9 cellular contexts compared by ENCODE assay signal in genomic region chr4:167233523-167234387, GRCh38. TPM values are rescaled to one million over a fixed set of nuclear protein-coding genes. Genes with fewer than 3 reads are reported as not detected.
DNase-seq lines count a peak whose midpoint lies in the region; ATAC-seq and TF ChIP-seq lines count a peak whose summit lies in the region.
"Had no signal": no experiment of that assay in that cellular context is flagged by ENCODE, and none has a peak within 500 bp of the region (broad histone marks: within the 10 kb centered on the region; RNA-seq: fewer than 3 reads in every experiment).

No MANE protein-coding gene starts in this region.

- peak; percentile 16 for DNase-seq in Calu3
- peak; percentile 51 for DNase-seq in SK-N-SH
- no peak for DNase-seq in foreskin keratinocyte
- peak; percentile 81 for DNase-seq in osteoblast (ENCODE audit: insufficient read length, low spot score, missing footprints)
- DNase-seq in dermis blood vessel endothelial cell = no peak
- DNase-seq in OCI-M2 (lab: John Stamatoyannopoulos, UW; ENCODE audit: unreplicated experiment) = no peak

- H2AFZ ChIP-seq in SK-N-SH (ENCODE audit: low read depth) (peak overlapping the region; percentile 74), osteoblast (ENCODE audit: low read length) (peak overlapping the region; percentile 76)

- WGBS in SK-N-SH (ENCODE audit: low lambda C conversion rate) = 5% methylated on average over 32 of the region's 47 CpGs

- H3K9me2 ChIP-seq in SK-N-SH = no peaks in the 10 kb centered on the region

- H3K4me3 Mint-ChIP-seq in Calu3 (ENCODE audit: low read depth, unreplicated experiment) = peak overlapping the region; percentile 93

- H3K9me3 Mint-ChIP-seq in Calu3 (ENCODE audit: low read depth, unreplicated experiment) = no peaks in the 10 kb centered on the region

- H3K9ac ChIP-seq in SK-N-SH = no peak overlapping the region

- BruUV-seq in Calu3 (replicated peaks; lab: Mats Ljungman, UMichigan) = no TSS peak

- H3K36me3 ChIP-seq in HEK293 (ENCODE audit: control insufficient read depth in 2 of 2, insufficient read depth in 1 of 2, low read length in 2 of 2) = no peaks in the 10 kb centered on the region
- no peaks in the 10 kb centered on the region for H3K36me3 ChIP-seq in SK-N-SH (replicated peaks in 1 of 2; ENCODE audit: control insufficient read depth in 1 of 2, insufficient read depth in 2 of 2, low read length in 1 of 2)
- H3K36me3 ChIP-seq in osteoblast (ENCODE audit: insufficient read depth, low read length) = no peaks in the 10 kb centered on the region

- POLR2A ChIA-PET in HEK293 (lab: Yijun Ruan, JAX) = no interaction called here
- POLR2A ChIA-PET in SK-N-SH (lab: Yijun Ruan, JAX) = no interaction called here

- TF ChIP-seq CTCF in Calu3 (IDR thresholded peaks at IDR 0.05; ENCODE audit: unreplicated experiment) = no peak
- no peak for TF ChIP-seq CTCF in HEK293 (tag by site-specific recombination; IDR thresholded peaks at IDR 0.05)
- no peak for TF ChIP-seq CTCF in SK-N-SH (IDR thresholded peaks at IDR 0.05)
- TF ChIP-seq CTCF in foreskin keratinocyte (conservative IDR thresholded peaks at IDR 0.05) = peak; percentile 27
- TF ChIP-seq CTCF in osteoblast (IDR thresholded peaks at IDR 0.05; ENCODE audit: extremely low read depth, low read depth, low read length) = no peak

- no peaks in the 10 kb centered on the region for H3K4me1 Mint-ChIP-seq in Calu3 (ENCODE audit: low read depth, unreplicated experiment)

- H4K20me1 ChIP-seq in SK-N-SH (ENCODE audit: insufficient read depth) (no peaks in the 10 kb centered on the region), osteoblast (ENCODE audit: insufficient read depth, low read length) (no peaks in the 10 kb centered on the region)

- intact Hi-C loops in Calu3 (cut with micrococcal nuclease; ENCODE audit: unreplicated experiment) = loop anchor here (5.0 kb wide), 1 partner anchor 211 kb away; no protein-coding TSS in a partner anchor

- H3K27ac Mint-ChIP-seq in Calu3 (ENCODE audit: unreplicated experiment) = no peak overlapping the region

- no peak for TF ChIP-seq RAD21 in SK-N-SH (IDR thresholded peaks at IDR 0.05; ENCODE audit: low read length)

- H3F3A ChIP-seq in SK-N-SH (replicated peaks; ENCODE audit: insufficient read depth) = no peaks in the 10 kb centered on the region

- no peaks in the 10 kb centered on the region for H3K79me2 ChIP-seq in SK-N-SH (ENCODE audit: insufficient read depth)
- no peaks in the 10 kb centered on the region for H3K79me2 ChIP-seq in osteoblast (ENCODE audit: insufficient read depth, low read length)

- H3K4me3 ChIP-seq in HEK293 (ENCODE audit: low read depth, low read length) (peak overlapping the region; percentile 59), SK-N-SH (ENCODE audit: low read depth in 2 of 2, low read length in 1 of 2) (peak overlapping the region; percentile 40 to 65), osteoblast (ENCODE audit: insufficient read depth, low read length) (peak overlapping the region; percentile 56)
- H3K4me3 ChIP-seq: K562 had no signal

- peaks cover 18% of the 10 kb centered on the region for H3K36me3 Mint-ChIP-seq in Calu3 (ENCODE audit: insufficient read depth, unreplicated experiment)

- ATAC-seq in foreskin keratinocyte (peak; percentile 71), GM21576 (IDR thresholded peaks at IDR 0.05; ENCODE audit: unreplicated experiment) (no peak)
- ATAC-seq: K562 had no signal

- no peaks in the 10 kb centered on the region for H3K9me3 ChIP-seq in HEK293 (ENCODE audit: control insufficient read depth, insufficient read depth, low read depth, low read length)
- no peaks in the 10 kb centered on the region for H3K9me3 ChIP-seq in SK-N-SH
- no peaks in the 10 kb centered on the region for H3K9me3 ChIP-seq in osteoblast (ENCODE audit: low read depth, low read length)

- H3K4me2 ChIP-seq in SK-N-SH (peak overlapping the region; percentile 89), osteoblast (ENCODE audit: insufficient read depth, low read length) (peak overlapping the region; percentile 73)

- peaks cover 25% of the 10 kb centered on the region for H3K27me3 ChIP-seq in SK-N-SH (ENCODE audit: insufficient read depth)
- H3K27me3 ChIP-seq in foreskin keratinocyte = peaks cover 57% of the 10 kb centered on the region
- H3K27me3 ChIP-seq in osteoblast (ENCODE audit: insufficient read depth, low read length) = peaks cover 3% of the 10 kb centered on the region

- TF ChIP-seq EP300 in SK-N-SH (IDR thresholded peaks at IDR 0.05; ENCODE audit: borderline replicate concordance in 1 of 2, low read depth in 1 of 2, low read length in 1 of 2) = no peak

- CTCF ChIA-PET in Calu3 (lab: Charles Lee) (interaction anchor here (1.5 kb wide), 1 partner anchor 16 kb away, joined by 3 read pairs; no protein-coding TSS in a partner anchor), HEK293 (lab: Yijun Ruan, JAX) (no interaction called here), SK-N-SH (lab: Yijun Ruan, JAX) (no interaction called here)

- H3K27me3 Mint-ChIP-seq in Calu3 (ENCODE audit: unreplicated experiment) = no peaks in the 10 kb centered on the region

- H3K4me1 ChIP-seq in HEK293 (ENCODE audit: control insufficient read depth, insufficient read depth, low read length) (no peaks in the 10 kb centered on the region), SK-N-SH (ENCODE audit: control insufficient read depth in 1 of 2, insufficient read depth in 2 of 2, low read depth in 1 of 2, low read length in 1 of 2) (peaks cover 0 to 11% of the 10 kb centered on the region in 2 experiments; a peak in 1 of 4 replicates), foreskin keratinocyte (no peaks in the 10 kb centered on the region), osteoblast (ENCODE audit: insufficient read depth, low read length) (no peaks in the 10 kb centered on the region)

- H3K27ac ChIP-seq in HEK293 (ENCODE audit: extremely low read depth, low read depth, low read length) (no peak overlapping the region), SK-N-SH (ENCODE audit: low read depth in 2 of 2, low read length in 1 of 2) (no peak overlapping the region), foreskin keratinocyte (no peak overlapping the region), osteoblast (ENCODE audit: low read depth, low read length) (no peak overlapping the region)

TF ChIP-seq in HEK293, 187 proteins besides CTCF, POLR2A, EP300 and RAD21:
- TF ChIP-seq ZNF362 (tag by site-specific recombination; IDR thresholded peaks at IDR 0.05) = no peak
- 0 out of 2 replicates have a peak, but pooled peaks have one; percentile 15 for TF ChIP-seq ZFHX2 (tag by site-specific recombination; conservative IDR thresholded peaks at IDR 0.05)

TF ChIP-seq in SK-N-SH, 30 proteins besides CTCF, POLR2A, EP300 and RAD21:
- no peak for TF ChIP-seq EZH2phosphoT487 (IDR thresholded peaks at IDR 0.05; ENCODE audit: borderline replicate concordance, low read depth)
- no peak for TF ChIP-seq ZBTB33 (IDR thresholded peaks at IDR 0.05; ENCODE audit: borderline replicate concordance, low read depth)
- TF ChIP-seq SMC3 (IDR thresholded peaks at IDR 0.05; ENCODE audit: low read depth, low read length) = no peak
- TF ChIP-seq CHD2 (IDR thresholded peaks at IDR 0.05; ENCODE audit: low read length, partially characterized antibody) = no peak
- TF ChIP-seq MEF2A (IDR thresholded peaks at IDR 0.05; ENCODE audit: borderline replicate concordance, low read depth) = no peak
- TF ChIP-seq SIN3A (IDR thresholded peaks at IDR 0.05; ENCODE audit: borderline replicate concordance, low read depth, low read length) = no peak
- TF ChIP-seq YY1 (IDR thresholded peaks at IDR 0.05; ENCODE audit: low read depth) = no peak
- TF ChIP-seq GABPA (IDR thresholded peaks at IDR 0.05; ENCODE audit: low read depth) = no peak
- no peak for TF ChIP-seq NFIC (IDR thresholded peaks at IDR 0.05; ENCODE audit: borderline replicate concordance)
- no peak for TF ChIP-seq USF2 (IDR thresholded peaks at IDR 0.05; ENCODE audit: borderline replicate concordance, low read depth, low read length)
- TF ChIP-seq POLR2AphosphoS5 (IDR thresholded peaks at IDR 0.05; ENCODE audit: low read depth, low read length) = no peak
- TF ChIP-seq GATA2 (CRISPR knock-in tag; IDR thresholded peaks at IDR 0.05) = no peak
- TF ChIP-seq RFX5 (IDR thresholded peaks at IDR 0.05; ENCODE audit: low read length) = no peak
- TF ChIP-seq JUND (IDR thresholded peaks at IDR 0.05) = no peak
- no peak for TF ChIP-seq FOSL2 (IDR thresholded peaks at IDR 0.05; ENCODE audit: borderline replicate concordance, low read depth)
- TF ChIP-seq NRF1 (IDR thresholded peaks at IDR 0.05; ENCODE audit: low read depth, low read length) = no peak

RNA-seq across cellular contexts. Expression of gene SPOCK3, which starts 0.5 kb away (rescaled TPM):
- 0.31 and 0.51 TPM in 2 replicates for total RNA-seq in Calu3 (2022)
- not detected in 2 replicates for polyA plus RNA-seq in SK-N-SH (2012; rRNA removed)
- polyA plus RNA-seq in SK-N-SH (2012; cell fraction: cytosol; rRNA removed) = not detected in 2 replicates
- polyA plus RNA-seq in SK-N-SH (2012; cell fraction: nucleus; rRNA removed) = not detected in 2 replicates
- total RNA-seq in foreskin keratinocyte = not detected in 2 replicates
- not detected in 2 replicates for polyA plus RNA-seq in foreskin keratinocyte
- not detected in 2 replicates for total RNA-seq in osteoblast
- total RNA-seq in dermis blood vessel endothelial cell = not detected in 2 replicates
- total RNA-seq: K562 had no signal
- polyA plus RNA-seq: K562 had no signal

Comparison
In these comparisons a context has a peak if more than half of its experiments do, and no peak if none do; other contexts are left out.
1. DNase-seq: peak in Calu3 (single experiment), SK-N-SH (single experiment) and osteoblast (single experiment); none in foreskin keratinocyte (0 of 2), dermis blood vessel endothelial cell (single experiment) and OCI-M2 (single experiment).
2. Peak in every context shown above with its lines, with median percentiles within 50 percentile points of each other: H3K4me3 ChIP-seq.